Comparison of ENCODE assay signal across 11 cellular contexts in genomic region chr17:60896996-60897395, GRCh38.
"Had no signal": no experiment of that assay in that cellular context is flagged by ENCODE, and none has a peak within 500 bp of the region (broad histone marks: within the 10 kb centered on the region; RNA-seq: fewer than 3 reads in every experiment).

No MANE protein-coding gene starts in this region.

- DNase-seq: GM23248, GOT3, H7, H9, HCEC 1CT, HFFc6 had no signal

- H3K9me3 ChIP-seq: HAP-1 had no signal

- H3K27ac ChIP-seq: GM23248 had no signal

- H3K36me3 ChIP-seq: HAP-1 had no signal

- H3K4me1 ChIP-seq: HAP-1 had no signal

- FAIRE-seq: H1, H54 had no signal

- H3K4me3 ChIP-seq: GM23248, GM23338, HAP-1 had no signal

- H3K4me2 ChIP-seq: GM23338 had no signal

- ATAC-seq: GM23338, HCT116 had no signal
